ENCODE assay signal across 8 cellular contexts in genomic region chr12:120581998-120582397, GRCh38. TPM values are rescaled to one million over a fixed set of nuclear protein-coding genes. Genes with fewer than 3 reads are reported as not detected.
DNase-seq lines count a peak whose midpoint lies in the region; ATAC-seq and TF ChIP-seq lines count a peak whose summit lies in the region.

No MANE protein-coding gene starts in this region.

- intact Hi-C loops in CD4-positive, alpha-beta T cell (cut with DNase I, micrococcal nuclease) = loop anchor here (1.0 to 5.0 kb wide), 7 partner anchors 45 to 530 kb away; partner anchors contain the start of genes COX6A1 (in 2 of the 2), ACADS (in 1 of the 2) and RNF10 (in 1 of the 2)
- intact Hi-C loops in dendritic cell treated with granulocyte-macrophage colony-stimulating factor and Interleukin-4, amounts not matched to agents 40 ng/mL and 50 ng/mL, for 4 days (cut with micrococcal nuclease) = loop anchor here (2.0 kb wide), 1 partner anchor 67 kb away; no protein-coding TSS in a partner anchor

- no peak for TF ChIP-seq POLR2A in NB4 (IDR thresholded peaks at IDR 0.05; ENCODE audit: extremely low read depth, insufficient read length)

- no peaks in the 10 kb centered on the region for H3K9me3 Mint-ChIP-seq in CD4-positive, alpha-beta T cell
- H3K9me3 Mint-ChIP-seq in dendritic cell treated with granulocyte-macrophage colony-stimulating factor and Interleukin-4, amounts not matched to agents 40 ng/mL and 50 ng/mL, for 4 days = no peaks in the 10 kb centered on the region
- H3K9me3 Mint-ChIP-seq in neural progenitor cell = no peaks in the 10 kb centered on the region

- POLR2A ChIA-PET in CD4-positive, alpha-beta T cell (lab: Charles Lee) = interaction anchor here (1.0 to 2.4 kb wide), 10 partner anchors 10 to 290 kb away, joined by 3 to 13 read pairs (median 6); partner anchors contain the start of genes COQ5, MLEC and RNU4-2

- H3K4me2 ChIP-seq in neural progenitor cell = peak overlapping the region; percentile 97

- H3K4me3 ChIP-seq in NB4 (ENCODE audit: low read depth, low read length) (peak overlapping the region; percentile 91), neural progenitor cell (peak overlapping the region; percentile 94)

- H3K36me3 ChIP-seq in neural progenitor cell = no peaks in the 10 kb centered on the region

- peaks cover 48% of the 10 kb centered on the region for H3F3A ChIP-seq in neural progenitor cell (ENCODE audit: low read depth)

- H3K27ac Mint-ChIP-seq in CD4-positive, alpha-beta T cell = peak overlapping the region; percentile 85
- H3K27ac Mint-ChIP-seq in dendritic cell treated with granulocyte-macrophage colony-stimulating factor and Interleukin-4, amounts not matched to agents 40 ng/mL and 50 ng/mL, for 4 days = peak overlapping the region; percentile 91
- H3K27ac Mint-ChIP-seq in neural progenitor cell = no peak overlapping the region

- no peaks in the 10 kb centered on the region for H3K27me3 ChIP-seq in CD4-positive, alpha-beta T cell (ENCODE audit: control insufficient read depth, insufficient read depth, low read length)
- H3K27me3 ChIP-seq in neural progenitor cell = peaks cover 27% of the 10 kb centered on the region

- H3K36me3 Mint-ChIP-seq in CD4-positive, alpha-beta T cell (ENCODE audit: low read depth) = peaks cover 44% of the 10 kb centered on the region
- H3K36me3 Mint-ChIP-seq in dendritic cell treated with granulocyte-macrophage colony-stimulating factor and Interleukin-4, amounts not matched to agents 40 ng/mL and 50 ng/mL, for 4 days (ENCODE audit: low read depth) = peaks cover 46% of the 10 kb centered on the region
- H3K36me3 Mint-ChIP-seq in neural progenitor cell = peaks cover 6% of the 10 kb centered on the region

- no peaks in the 10 kb centered on the region for H3K9me3 ChIP-seq in CD4-positive, alpha-beta T cell (ENCODE audit: control insufficient read depth, low read length)
- H3K9me3 ChIP-seq in neural progenitor cell (ENCODE audit: low read depth) = no peaks in the 10 kb centered on the region

- peaks cover 17% of the 10 kb centered on the region for H3K79me2 ChIP-seq in neural progenitor cell (ENCODE audit: low read depth)

- no peak overlapping the region for H3K27ac ChIP-seq in CD4-positive, alpha-beta T cell (ENCODE audit: low read depth, low read length)
- no peak overlapping the region for H3K27ac ChIP-seq in neural progenitor cell

- H3K27me3 Mint-ChIP-seq in CD4-positive, alpha-beta T cell = peaks cover 24% of the 10 kb centered on the region
- peaks cover 32% of the 10 kb centered on the region for H3K27me3 Mint-ChIP-seq in dendritic cell treated with granulocyte-macrophage colony-stimulating factor and Interleukin-4, amounts not matched to agents 40 ng/mL and 50 ng/mL, for 4 days
- H3K27me3 Mint-ChIP-seq in neural progenitor cell (ENCODE audit: insufficient read depth, low read depth) = peaks cover 26% of the 10 kb centered on the region

- H2AFZ ChIP-seq in neural progenitor cell (replicated peaks) = peak overlapping the region; percentile 96

- peaks cover 5% of the 10 kb centered on the region for H4K20me1 ChIP-seq in neural progenitor cell (ENCODE audit: low read depth)

- DNase-seq in CD4-positive, alpha-beta T cell = no peak
- DNase-seq in NB4 (ENCODE audit: low read depth) (no peak), neural progenitor cell (ENCODE audit: low spot score) (no peak), SKM-1 treated with dmso at 0.1 percent for 144 hours (lab: John Stamatoyannopoulos, UW; ENCODE audit: unreplicated experiment) (no peak)

- H3K4me1 ChIP-seq in neural progenitor cell = peaks cover 18% of the 10 kb centered on the region

- TF ChIP-seq CTCF in CD4-positive, alpha-beta T cell (IDR thresholded peaks at IDR 0.05) = no peak
- TF ChIP-seq CTCF in NB4 (IDR thresholded peaks at IDR 0.05; ENCODE audit: low read depth, low read length) (no peak), neural progenitor cell (IDR thresholded peaks at IDR 0.05) (no peak)

- CTCF ChIA-PET in CD4-positive, alpha-beta T cell (lab: Charles Lee) = interaction anchor here (0.9 to 2.9 kb wide), 6 partner anchors 15 to 514 kb away, joined by 3 to 16 read pairs (median 6); no protein-coding TSS in a partner anchor

- no peak overlapping the region for H3K9ac ChIP-seq in neural progenitor cell

- H3K4me3 Mint-ChIP-seq in CD4-positive, alpha-beta T cell = peak overlapping the region; percentile 97
- H3K4me3 Mint-ChIP-seq in dendritic cell treated with granulocyte-macrophage colony-stimulating factor and Interleukin-4, amounts not matched to agents 40 ng/mL and 50 ng/mL, for 4 days = peak overlapping the region; percentile 98
- peak overlapping the region; percentile 98 for H3K4me3 Mint-ChIP-seq in neural progenitor cell

- ATAC-seq in CD4-positive, alpha-beta T cell (ENCODE audit: poor library complexity) = no peak
- ATAC-seq in HG03469 (IDR thresholded peaks at IDR 0.05; ENCODE audit: unreplicated experiment) (no peak), GM18520 (IDR thresholded peaks at IDR 0.05; ENCODE audit: unreplicated experiment) (no peak), HG02938 (IDR thresholded peaks at IDR 0.05; ENCODE audit: unreplicated experiment) (no peak)

- peaks cover 45% of the 10 kb centered on the region for H3K4me1 Mint-ChIP-seq in CD4-positive, alpha-beta T cell (ENCODE audit: low read depth)
- peaks cover 33% of the 10 kb centered on the region for H3K4me1 Mint-ChIP-seq in dendritic cell treated with granulocyte-macrophage colony-stimulating factor and Interleukin-4, amounts not matched to agents 40 ng/mL and 50 ng/mL, for 4 days (ENCODE audit: low read depth)
- H3K4me1 Mint-ChIP-seq in neural progenitor cell = peaks cover 38% of the 10 kb centered on the region

RNA-seq across cellular contexts. Expression of gene POP5, which starts 0.8 kb away (rescaled TPM):
- 10 to 100 TPM; 17.9 to 22.0 TPM for total RNA-seq in CD4-positive, alpha-beta T cell
- total RNA-seq in neural progenitor cell (ENCODE audit: low replicate concordance) = 42.7 and 43.7 TPM in 2 replicates

RNA-seq across cellular contexts. Expression of gene RNF10, which starts 47.8 kb away (rescaled TPM):
- total RNA-seq in CD4-positive, alpha-beta T cell = 100 to 1,000 TPM; 441 to 446 TPM
- total RNA-seq in neural progenitor cell (ENCODE audit: low replicate concordance) = 75.9 and 131 TPM in 2 replicates

RNA-seq across cellular contexts. Expression of gene COQ5, which starts 53.0 kb away (rescaled TPM):
- 1 to 10 TPM; 6.9 to 7.1 TPM for total RNA-seq in CD4-positive, alpha-beta T cell
- total RNA-seq in neural progenitor cell (ENCODE audit: low replicate concordance) = 66.7 and 72.7 TPM in 2 replicates

RNA-seq across cellular contexts. Expression of gene CABP1, which starts 58.4 kb away (rescaled TPM):
- under 1 TPM in 1 of 2 experiments, not detected in 1; 0.11 TPM for total RNA-seq in CD4-positive, alpha-beta T cell
- total RNA-seq in neural progenitor cell (ENCODE audit: low replicate concordance) = 0.47 and 1.6 TPM in 2 replicates
